ENCODE assay signal across 27 cellular contexts in genomic region chr4:76866641-76867040, GRCh38. TPM values are rescaled to one million over a fixed set of nuclear protein-coding genes. Genes with fewer than 3 reads are reported as not detected.
"Had no signal": no experiment of that assay in that cellular context is flagged by ENCODE, and none has a peak within 500 bp of the region (broad histone marks: within the 10 kb centered on the region; RNA-seq: fewer than 3 reads in every experiment).

No MANE protein-coding gene starts in this region.

- H3K4me3 ChIP-seq: Peyer's patch, SJCRH30 had no signal

- H3K36me3 ChIP-seq: Peyer's patch, SJCRH30 had no signal

- H3K4me1 ChIP-seq: SJCRH30 had no signal

- H3K27ac ChIP-seq: Peyer's patch, SJCRH30 had no signal

- DNase-seq: KBM-7; MV-4-11; NCI-H1048; NCI-H1105; NCI-H1417 treated with DMSO at 0.1 percent for 48 hours; NCI-H146; NCI-H1694 treated with DMSO at 0.1 percent for 48 hours; NCI-H1930; NCI-H2081; NCI-H2107; NCI-H2227 treated with DMSO at 0.1 percent for 48 hours; NCI-H510A; NCI-H524 treated with DMSO at 0.1 percent for 48 hours; NCI-H69; NCI-H774; NK-92 treated with Interleukin-12 subunit alpha and Interleukin-12 subunit beta, amount 100 ng/mL, for 24 hours; PC-3; Peyer's patch; SHP77 treated with DMSO at 0.1 percent for 48 hours; SJCRH30; T-helper 1 cell had no signal

- H3K27me3 ChIP-seq: Peyer's patch, SJCRH30 had no signal

- ATAC-seq: PC-3, Right ventricle myocardium inferior, SK-N-SH treated with all-trans-retinoic acid at 6 μM for 48 hours had no signal

- H3K9me3 ChIP-seq: Peyer's patch had no signal

RNA-seq across cellular contexts. Expression of gene SOWAHB, which starts 31.3 kb away (rescaled TPM):
- total RNA-seq: HT1080, LHCN-M2, OCI-LY7, Right ventricle myocardium inferior, RPMI7951, SJCRH30 had no signal
